In genomic region chr19:32674153-32674958, GRCh38 we compare ENCODE assay signal across 8 cellular contexts. TPM values are rescaled to one million over a fixed set of nuclear protein-coding genes. Genes with fewer than 3 reads are reported as not detected.
A peak's percentile ranks its signal among the peaks of the same experiment; 100 is the strongest.
DNase-seq lines count a peak whose midpoint lies in the region; ATAC-seq and TF ChIP-seq lines count a peak whose summit lies in the region.

No MANE protein-coding gene starts in this region.

- TF ChIP-seq POLR2A in heart left ventricle (IDR thresholded peaks at IDR 0.05) (no peak), Peyer's patch (IDR thresholded peaks at IDR 0.05) (no peak), ovary (IDR thresholded peaks at IDR 0.05) (no peak)

- peak overlapping the region in 11 of 12 donors; percentile 82 to 94 (median 87) for H3K27ac ChIP-seq in heart left ventricle
- peak overlapping the region; percentile 82 to 93 (median 88) for H3K27ac ChIP-seq in Peyer's patch
- H3K27ac ChIP-seq in ovary: peak overlapping the region in 1 of 2 donors; percentile 43

- H3K27me3 ChIP-seq in heart left ventricle (peaks cover 0 to 23% (median 13%) of the 10 kb centered on the region in 9 donors), Peyer's patch (no peaks in the 10 kb centered on the region), ovary (peaks cover 7% of the 10 kb centered on the region)

- no peak for TF ChIP-seq EP300 in ovary (IDR thresholded peaks at IDR 0.05)

- peak overlapping the region; percentile 79 to 100 (median 88) for H3K4me3 ChIP-seq in heart left ventricle
- H3K4me3 ChIP-seq in Peyer's patch: peak overlapping the region; percentile 90 to 99 (median 94)
- peak overlapping the region; percentile 77 for H3K4me3 ChIP-seq in epithelial cell of esophagus (ENCODE audit: low read length)
- peak overlapping the region; percentile 76 for H3K4me3 ChIP-seq in ovary

- H3K9me3 ChIP-seq in heart left ventricle: no peaks in the 10 kb centered on the region
- no peaks in the 10 kb centered on the region for H3K9me3 ChIP-seq in Peyer's patch
- H3K9me3 ChIP-seq in ovary: no peaks in the 10 kb centered on the region

- ATAC-seq in heart left ventricle: no peak
- no peak for ATAC-seq in GM21423 (IDR thresholded peaks at IDR 0.05; ENCODE audit: unreplicated experiment)
- ATAC-seq in HG03039 (IDR thresholded peaks at IDR 0.05; ENCODE audit: unreplicated experiment): no peak

- WGBS in heart left ventricle, 4 donors: 2 to 3% (median 2%) methylated on average over 39 to 71 of the region's 71 CpGs
- WGBS in ovary, 3 donors: 1% methylated on average over 42 to 71 of the region's 71 CpGs

- DNase-seq in heart left ventricle (no peak), cardiac septum (ENCODE audit: low spot score) (no peak), Peyer's patch (no peak), epithelial cell of esophagus (ENCODE audit: low read depth) (no peak), ovary (peak in 1 of 5 donors; percentile 14), NCI-H1105 treated with DMSO at 0.1 percent for 48 hours (lab: John Stamatoyannopoulos, UW) (no peak)

- peaks cover 0 to 70% (median 35%) of the 10 kb centered on the region in 12 donors for H3K4me1 ChIP-seq in heart left ventricle
- H3K4me1 ChIP-seq in Peyer's patch: peaks cover 3 to 47% (median 13%) of the 10 kb centered on the region in 4 donors
- H3K4me1 ChIP-seq in ovary (ENCODE audit: insufficient read depth): peaks cover 2% of the 10 kb centered on the region

- intact Hi-C loops in heart left ventricle (cut with DNase I) (loop anchor here in 1 of 10 donors (10.0 kb wide), 1 partner anchor 90 kb away; the partner anchor contains the start of gene PDCD5), cardiac septum (cut with DNase I) (loop anchor here (2.0 kb wide), 1 partner anchor 16 kb away; the partner anchor contains the start of gene NUDT19), ovary (cut with DNase I) (no loop called here)

- TF ChIP-seq CTCF in heart left ventricle (IDR thresholded peaks at IDR 0.05): peak in 1 of 12 donors; percentile 3
- TF ChIP-seq CTCF in Peyer's patch (IDR thresholded peaks at IDR 0.05): peak in 2 of 6 experiments; percentile 13 to 19
- TF ChIP-seq CTCF in epithelial cell of esophagus (IDR thresholded peaks at IDR 0.05; ENCODE audit: insufficient read depth, low read depth, low read length, missing control alignments): no peak
- peak in 1 of 3 donors; percentile 18 for TF ChIP-seq CTCF in ovary (IDR thresholded peaks at IDR 0.05)

- H3K36me3 ChIP-seq in heart left ventricle (peaks cover 0 to 3% (median 0%) of the 10 kb centered on the region in 9 donors), Peyer's patch (no peaks in the 10 kb centered on the region), ovary (no peaks in the 10 kb centered on the region)

RNA-seq across cellular contexts. Expression of gene ANKRD27, which starts 0.6 kb away (rescaled TPM):
- total RNA-seq in heart left ventricle (10 to 100 TPM; 14.6 to 47.5 (median 23.6) TPM), cardiac septum (24.7 TPM), Peyer's patch (10 to 100 TPM; 33.2 to 48.0 (median 38.7) TPM), ovary (10 to 100 TPM; 10.6 to 33.6 (median 23.5) TPM)
- polyA plus RNA-seq in heart left ventricle (10 to 100 TPM in 1 of 2 donors, 1 to 10 TPM in 1; 5.8 to 14.1 TPM), ovary (10 to 100 TPM in 1 of 2 donors, 1 to 10 TPM in 1; 9.9 to 19.4 TPM)

RNA-seq across cellular contexts. Expression of gene RGS9BP, which starts 1.3 kb away (rescaled TPM):
- total RNA-seq in heart left ventricle (10 to 100 TPM in 2 of 9 donors, 1 to 10 TPM in 7; 2.6 to 11.2 (median 4.5) TPM), cardiac septum (1.5 TPM), Peyer's patch (under 1 TPM in 1 of 4 donors, not detected in 3; 0.67 TPM), ovary (under 1 TPM in 2 of 7 donors, not detected in 5; 0.17 to 0.31 TPM)
- polyA plus RNA-seq in heart left ventricle (1 to 10 TPM in 1 of 2 donors, under 1 TPM in 1; 0.83 to 3.4 TPM), ovary (under 1 TPM; 0.06 to 0.15 TPM)

RNA-seq across cellular contexts. Expression of gene NUDT19, which starts 17.3 kb away (rescaled TPM):
- total RNA-seq in heart left ventricle (10 to 100 TPM; 15.2 to 31.3 (median 20.7) TPM), cardiac septum (15.3 TPM), Peyer's patch (10 to 100 TPM in 3 of 4 donors, 1 to 10 TPM in 1; 7.4 to 16.6 (median 12.6) TPM), ovary (1 to 10 TPM; 3.6 to 10.0 (median 6.3) TPM)
- polyA plus RNA-seq in heart left ventricle (10 to 100 TPM; 12.5 to 13.3 TPM), ovary (10 to 100 TPM in 1 of 2 donors, 1 to 10 TPM in 1; 4.6 to 13.0 TPM)

RNA-seq across cellular contexts. Expression of gene TDRD12, which starts 45.2 kb away (rescaled TPM):
- total RNA-seq in heart left ventricle: under 1 TPM in 5 of 9 donors, not detected in 4; 0.10 to 0.63 (median 0.29) TPM
- polyA plus RNA-seq in heart left ventricle: under 1 TPM in 1 of 2 donors, not detected in 1; 0.06 TPM
- total RNA-seq in cardiac septum: 0.16 TPM
- 1 to 10 TPM in 1 of 4 donors, not detected in 3; 1.7 TPM for total RNA-seq in Peyer's patch
- 1 to 10 TPM in 6 of 7 donors, under 1 TPM in 1; 0.23 to 3.2 (median 2.4) TPM for total RNA-seq in ovary
- polyA plus RNA-seq in ovary: 1 to 10 TPM in 1 of 2 donors, under 1 TPM in 1; 0.63 to 1.1 TPM
